9 cellular contexts compared by ENCODE assay signal in the genomic region with DNA sequence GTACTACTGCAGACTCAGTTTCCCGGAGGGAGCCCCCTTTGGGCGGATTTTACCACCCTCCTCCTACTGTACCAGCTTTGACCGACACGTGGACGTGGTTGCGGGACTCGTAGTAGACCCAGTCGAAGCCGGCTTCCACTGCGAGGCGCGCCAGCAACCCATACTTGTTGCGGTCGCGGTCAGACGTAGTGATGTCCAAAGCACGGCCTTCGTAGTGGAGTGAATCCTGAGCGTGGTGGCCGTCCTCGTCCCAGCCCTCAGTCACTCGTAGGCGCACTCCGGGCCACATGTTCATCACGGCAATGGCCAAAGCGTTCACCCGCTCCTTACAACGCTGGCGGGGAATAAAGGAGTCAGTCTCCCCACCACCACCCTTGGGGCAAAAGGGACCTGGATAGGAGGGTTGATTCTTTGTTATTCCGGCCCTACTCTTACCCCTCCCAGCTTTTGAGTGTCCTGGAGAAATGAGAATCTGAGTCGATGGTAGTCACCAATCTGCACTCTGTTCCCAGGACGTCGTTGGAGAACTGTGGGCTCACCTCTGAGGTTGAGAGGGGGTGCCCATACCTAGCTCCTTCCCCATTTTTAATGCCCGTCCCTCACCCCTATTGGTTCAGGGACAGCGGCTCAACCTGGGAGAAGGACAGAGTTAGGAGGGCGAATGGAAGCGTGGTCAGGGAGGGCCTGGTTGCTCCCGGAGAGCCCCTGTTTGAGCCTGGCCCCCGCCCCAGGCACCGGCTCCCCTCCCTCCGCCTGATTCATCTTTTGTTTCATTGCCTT. TPM values are rescaled to one million over a fixed set of nuclear protein-coding genes. Genes with fewer than 3 reads are reported as not detected.
DNase-seq lines count a peak whose midpoint lies in the region; ATAC-seq and TF ChIP-seq lines count a peak whose summit lies in the region.
"Had no signal": no experiment of that assay in that cellular context is flagged by ENCODE, and none has a peak within 500 bp of the region (broad histone marks: within the 10 kb centered on the region; RNA-seq: fewer than 3 reads in every experiment).

No MANE protein-coding gene starts in this region.

- H3K27me3 Mint-ChIP-seq in activated T-cell treated with anti-CD3 and anti-CD28 coated beads, Interleukin-2, amount 50 U/mL, for 72 hours (ENCODE audit: low read depth) = peaks cover 74% of the 10 kb centered on the region
- H3K27me3 Mint-ChIP-seq in WTC11 (ENCODE audit: low read depth) (peaks cover 97% of the 10 kb centered on the region), immature natural killer cell (ENCODE audit: low read depth in 3 of 3) (peaks cover 28 to 52% (median 28%) of the 10 kb centered on the region in 3 donors)
- H3K27me3 Mint-ChIP-seq in stimulated activated naive B cell treated with anti-CD40 and anti-IgM and Interleukin-4, amounts not matched to agents 10 μg/mL and 1 μg/mL and 100 μg/mL, for 72 hours = peaks cover 59 to 66% of the 10 kb centered on the region in 2 donors

- H3K4me1 Mint-ChIP-seq in activated T-cell treated with anti-CD3 and anti-CD28 coated beads, Interleukin-2, amount 50 U/mL, for 72 hours (ENCODE audit: low read depth) = peaks cover 66% of the 10 kb centered on the region
- peaks cover 55% of the 10 kb centered on the region for H3K4me1 Mint-ChIP-seq in WTC11
- peaks cover 49 to 64% of the 10 kb centered on the region in 2 donors for H3K4me1 Mint-ChIP-seq in immature natural killer cell
- peaks cover 41 to 55% of the 10 kb centered on the region in 2 donors for H3K4me1 Mint-ChIP-seq in stimulated activated naive B cell treated with anti-CD40 and anti-IgM and Interleukin-4, amounts not matched to agents 10 μg/mL and 1 μg/mL and 100 μg/mL, for 72 hours

- no peaks in the 10 kb centered on the region for H3K9me3 Mint-ChIP-seq in activated T-cell treated with anti-CD3 and anti-CD28 coated beads, Interleukin-2, amount 50 U/mL, for 72 hours
- H3K9me3 Mint-ChIP-seq in WTC11 (no peaks in the 10 kb centered on the region), immature natural killer cell (no peaks in the 10 kb centered on the region)
- H3K9me3 Mint-ChIP-seq in stimulated activated naive B cell treated with anti-CD40 and anti-IgM and Interleukin-4, amounts not matched to agents 10 μg/mL and 1 μg/mL and 100 μg/mL, for 72 hours = no peaks in the 10 kb centered on the region

- CTCF ChIA-PET in WTC11 (lab: Charles Lee) = interaction anchor here (0.7 to 4.6 kb wide), 25 partner anchors 11 to 251 kb away, joined by 3 to 64 read pairs (median 5); partner anchors contain the start of genes LMBR1L, PRPH, RHEBL1 and TUBA1B

- peaks cover 0 to 2% of the 10 kb centered on the region in 2 donors for H3K36me3 Mint-ChIP-seq in activated T-cell treated with anti-CD3 and anti-CD28 coated beads, Interleukin-2, amount 50 U/mL, for 72 hours (ENCODE audit: insufficient read depth in 2 of 2)
- H3K36me3 Mint-ChIP-seq in WTC11 = no peaks in the 10 kb centered on the region
- peaks cover 0 to 11% (median under 1%) of the 10 kb centered on the region in 3 donors for H3K36me3 Mint-ChIP-seq in immature natural killer cell
- H3K36me3 Mint-ChIP-seq in stimulated activated naive B cell treated with anti-CD40 and anti-IgM and Interleukin-4, amounts not matched to agents 10 μg/mL and 1 μg/mL and 100 μg/mL, for 72 hours = peaks cover 8 to 13% of the 10 kb centered on the region in 2 donors

- TF ChIP-seq CTCF in WTC11 (IDR thresholded peaks at IDR 0.05) = no peak

- H3K4me3 Mint-ChIP-seq in activated T-cell treated with anti-CD3 and anti-CD28 coated beads, Interleukin-2, amount 50 U/mL, for 72 hours = peak overlapping the region; percentile 77 to 91
- H3K4me3 Mint-ChIP-seq in WTC11 (peak overlapping the region; percentile 56), immature natural killer cell (peak overlapping the region; percentile 15 to 66 (median 28))
- peak overlapping the region; percentile 72 to 79 for H3K4me3 Mint-ChIP-seq in stimulated activated naive B cell treated with anti-CD40 and anti-IgM and Interleukin-4, amounts not matched to agents 10 μg/mL and 1 μg/mL and 100 μg/mL, for 72 hours

- POLR2A ChIA-PET in WTC11 (lab: Charles Lee) = no interaction called here

- H3K27ac Mint-ChIP-seq in activated T-cell treated with anti-CD3 and anti-CD28 coated beads, Interleukin-2, amount 50 U/mL, for 72 hours = peak overlapping the region; percentile 48
- H3K27ac Mint-ChIP-seq in WTC11 (no peak overlapping the region), immature natural killer cell (no peak overlapping the region)
- peak overlapping the region; percentile 88 for H3K27ac Mint-ChIP-seq in stimulated activated naive B cell treated with anti-CD40 and anti-IgM and Interleukin-4, amounts not matched to agents 10 μg/mL and 1 μg/mL and 100 μg/mL, for 72 hours

- no peak for ATAC-seq in activated T-cell treated with anti-CD3 and anti-CD28 coated beads, Interleukin-2, amount 50 U/mL, for 72 hours (replicated peaks in 1 of 2)
- no peak for ATAC-seq in WTC11
- ATAC-seq in stimulated activated naive B cell treated with anti-CD40 and anti-IgM and Interleukin-4, amounts not matched to agents 10 μg/mL and 1 μg/mL and 100 μg/mL, for 72 hours (replicated peaks) = no peak
- ATAC-seq in GM21526 (IDR thresholded peaks at IDR 0.05; ENCODE audit: low FRiP score, unreplicated experiment) = no peak

- DNase-seq in activated T-cell treated with anti-CD3 and anti-CD28 coated beads, Interleukin-2, amount 50 U/mL, for 72 hours = peak in 1 of 2 donors; percentile 14
- DNase-seq in activated T-cell treated with anti-CD3 and anti-CD28 coated beads, Interleukin-2, amount 50 U/mL, for 1 hour = no peak
- DNase-seq in WTC11 (ENCODE audit: low spot score) = peak; percentile 21
- DNase-seq in immature natural killer cell = no peak
- no peak for DNase-seq in stimulated activated naive B cell treated with anti-CD40 and anti-IgM and Interleukin-4, amounts not matched to agents 10 μg/mL and 1 μg/mL and 100 μg/mL, for 72 hours
- no peak for DNase-seq in D341Med (ENCODE audit: low spot score)
- no peak for DNase-seq in dedifferentiated amniotic fluid mesenchymal stem cell (ENCODE audit: extremely low spot score)

TF ChIP-seq in WTC11, 78 proteins besides CTCF, POLR2A, EP300 and RAD21:
- no peak for TF ChIP-seq HMGA2 (CRISPR knock-in tag; IDR thresholded peaks at IDR 0.05)
- TF ChIP-seq ETV6 (CRISPR knock-in tag; IDR thresholded peaks at IDR 0.05) = no peak
- no peak for TF ChIP-seq ZNF263 (CRISPR knock-in tag; IDR thresholded peaks at IDR 0.05; ENCODE audit: low read depth)
- no peak for TF ChIP-seq SP1 (CRISPR knock-in tag; conservative IDR thresholded peaks at IDR 0.05)

RNA-seq across cellular contexts. Expression of gene DHH, which starts 3.4 kb away (rescaled TPM):
- total RNA-seq in activated T-cell treated with anti-CD3 and anti-CD28 coated beads, Interleukin-2, amount 50 U/mL, for 72 hours = under 1 TPM; 0.12 to 0.41 TPM
- 0.15 TPM in 1 of 3 replicates, not detected in the others for total RNA-seq in WTC11 (2021)
- not detected for polyA plus RNA-seq in immature natural killer cell
- total RNA-seq: MCF 10A had no signal

RNA-seq across cellular contexts. Expression of gene LMBR1L, which starts 19.4 kb away (rescaled TPM):
- 100 to 1,000 TPM in 1 of 2 donors, 10 to 100 TPM in 1; 80.0 to 108 TPM for total RNA-seq in activated T-cell treated with anti-CD3 and anti-CD28 coated beads, Interleukin-2, amount 50 U/mL, for 72 hours
- total RNA-seq in WTC11 (2021) = 52.8 to 78.2 TPM (median 53.1 TPM) in 3 replicates
- polyA plus RNA-seq in immature natural killer cell = 10 to 100 TPM; 15.9 to 46.0 (median 39.6) TPM

RNA-seq across cellular contexts. Expression of gene RHEBL1, which starts 21.5 kb away (rescaled TPM):
- total RNA-seq in activated T-cell treated with anti-CD3 and anti-CD28 coated beads, Interleukin-2, amount 50 U/mL, for 72 hours = 10 to 100 TPM; 20.6 to 28.3 TPM
- total RNA-seq in WTC11 (2021) = 6.4 to 9.0 TPM (median 6.9 TPM) in 3 replicates
- polyA plus RNA-seq in immature natural killer cell = 10 to 100 TPM; 11.0 to 22.5 (median 16.5) TPM

RNA-seq across cellular contexts. Expression of gene KMT2D, which starts 30.7 kb away (rescaled TPM):
- total RNA-seq in activated T-cell treated with anti-CD3 and anti-CD28 coated beads, Interleukin-2, amount 50 U/mL, for 72 hours = 10 to 100 TPM; 68.6 to 84.2 TPM
- 100 to 104 TPM (median 101 TPM) in 3 replicates for total RNA-seq in WTC11 (2021)
- polyA plus RNA-seq in immature natural killer cell = 10 to 100 TPM in 1 of 3 donors, 1 to 10 TPM in 2; 1.1 to 29.6 (median 3.8) TPM

RNA-seq across cellular contexts. Expression of gene TUBA1B, which starts 39.9 kb away (rescaled TPM):
- total RNA-seq in activated T-cell treated with anti-CD3 and anti-CD28 coated beads, Interleukin-2, amount 50 U/mL, for 72 hours = 100 to 1,000 TPM; 851 to 922 TPM
- 1,806 to 1,997 TPM (median 1,954 TPM) in 3 replicates for total RNA-seq in WTC11 (2021)
- 100 to 1,000 TPM; 477 to 869 (median 576) TPM for polyA plus RNA-seq in immature natural killer cell

Comparison
In these comparisons a context has a peak if more than half of its experiments do, and no peak if none do; other contexts are left out.
1. H3K27ac Mint-ChIP-seq: peak in activated T-cell treated with anti-CD3 and anti-CD28 coated beads, Interleukin-2, amount 50 U/mL, for 72 hours (single experiment) and stimulated activated naive B cell treated with anti-CD40 and anti-IgM and Interleukin-4, amounts not matched to agents 10 μg/mL and 1 μg/mL and 100 μg/mL, for 72 hours (single experiment); none in WTC11 (single experiment) and immature natural killer cell (0 of 6).
2. H3K4me3 Mint-ChIP-seq: peak in every context shown above with its lines; median percentile 84 in activated T-cell treated with anti-CD3 and anti-CD28 coated beads, Interleukin-2, amount 50 U/mL, for 72 hours; 76 in stimulated activated naive B cell treated with anti-CD40 and anti-IgM and Interleukin-4, amounts not matched to agents 10 μg/mL and 1 μg/mL and 100 μg/mL, for 72 hours; 56 in WTC11; 28 in immature natural killer cell.